1 cellular context compared by ENCODE assay signal in the genomic region with DNA sequence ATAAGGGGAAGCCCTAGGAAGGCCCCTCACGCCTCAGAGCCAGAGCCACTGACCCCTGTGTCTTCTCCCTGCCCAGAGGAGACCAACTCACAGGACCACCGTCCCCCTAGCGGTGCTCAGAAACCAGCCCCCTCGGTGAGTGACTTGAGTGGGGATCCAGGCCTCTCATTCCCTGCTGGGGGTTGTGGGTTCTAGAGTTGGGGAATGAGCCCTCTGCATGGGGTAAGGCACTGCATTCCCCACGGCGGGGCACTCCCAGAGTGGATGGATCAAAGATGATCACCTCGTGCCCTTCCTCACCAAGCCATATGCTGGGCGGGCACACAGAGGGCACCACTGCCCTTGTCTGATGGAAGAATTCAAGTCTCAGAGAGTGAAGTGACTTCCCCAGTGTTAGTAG.
TF ChIP-seq lines count a peak whose summit lies in the region.

No MANE protein-coding gene starts in this region.

TF ChIP-seq in IMR-90, 13 proteins besides CTCF, POLR2A, EP300 and RAD21:
- TF ChIP-seq FOS (IDR thresholded peaks at IDR 0.05; ENCODE audit: low read depth, low read length): no peak
- TF ChIP-seq BHLHE40 (IDR thresholded peaks at IDR 0.05; ENCODE audit: low read depth, low read length): no peak
- TF ChIP-seq MXI1 (IDR thresholded peaks at IDR 0.05; ENCODE audit: borderline replicate concordance, low read depth, low read length): no peak
- no peak for TF ChIP-seq NFE2L2 (IDR thresholded peaks at IDR 0.05; ENCODE audit: low read depth, low read length)
- no peak for TF ChIP-seq RFX5 (IDR thresholded peaks at IDR 0.05; ENCODE audit: low read depth, low read length)
- TF ChIP-seq RCOR1 (IDR thresholded peaks at IDR 0.05; ENCODE audit: insufficient replicate concordance, low read length): no peak
- TF ChIP-seq USF2 (IDR thresholded peaks at IDR 0.05; ENCODE audit: low read depth, low read length): no peak
- TF ChIP-seq ELK1 (IDR thresholded peaks at IDR 0.05; ENCODE audit: borderline replicate concordance, low read depth, low read length): no peak
- no peak for TF ChIP-seq CHD1 (IDR thresholded peaks at IDR 0.05; ENCODE audit: low read depth, low read length)
- TF ChIP-seq CEBPB (IDR thresholded peaks at IDR 0.05; ENCODE audit: low read depth, low read length): no peak
- no peak for TF ChIP-seq SMC3 (IDR thresholded peaks at IDR 0.05; ENCODE audit: low read depth, low read length)
- TF ChIP-seq MAFK (IDR thresholded peaks at IDR 0.05; ENCODE audit: low read depth, low read length): no peak
- TF ChIP-seq MAZ (IDR thresholded peaks at IDR 0.05; ENCODE audit: borderline replicate concordance, low read depth, low read length): no peak
